Comparison of ENCODE assay signal across 1 cellular context in the genomic region with DNA sequence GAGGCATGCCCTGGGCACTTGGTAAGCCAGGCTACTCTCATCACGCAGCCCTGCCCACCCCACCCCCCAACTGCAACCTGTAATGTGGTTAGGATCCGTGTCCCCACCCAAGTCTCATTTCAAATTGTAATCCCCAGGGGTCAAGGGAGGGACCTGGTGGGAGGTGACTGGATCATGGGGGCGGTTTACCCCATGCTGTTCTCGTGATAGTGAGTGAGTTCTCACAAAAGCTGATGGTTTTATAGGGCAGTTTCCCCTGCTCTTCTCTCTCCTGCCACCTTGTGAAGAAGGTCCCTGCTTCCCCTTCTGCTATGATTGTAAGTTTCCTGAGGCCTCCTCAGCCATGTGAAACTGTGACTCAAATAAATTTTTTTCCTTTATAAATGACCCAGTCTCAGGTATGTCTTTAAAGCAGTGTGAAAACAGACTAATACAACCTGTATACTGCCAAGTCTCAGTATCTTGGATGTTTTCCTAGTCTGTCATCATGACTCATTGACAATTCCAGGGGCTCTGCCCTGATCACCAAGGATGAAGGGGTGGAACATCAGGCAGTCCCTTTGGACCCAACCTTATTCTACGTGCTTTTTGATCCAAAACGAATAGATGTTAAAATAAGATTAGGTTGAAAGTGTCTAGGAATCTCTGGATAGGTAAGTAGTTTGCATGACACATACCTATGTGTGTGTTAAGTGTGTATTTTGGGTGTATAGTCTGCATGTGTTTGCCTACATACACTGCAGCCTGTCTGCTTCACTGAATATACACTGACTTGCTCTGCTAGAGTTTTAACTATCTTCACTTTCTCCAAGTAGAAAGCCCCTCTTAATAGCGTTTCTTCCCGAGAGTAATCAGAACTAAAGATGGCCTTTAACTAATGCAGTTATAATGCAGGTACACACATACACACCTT.
TF ChIP-seq lines count a peak whose summit lies in the region.

No MANE protein-coding gene starts in this region.

TF ChIP-seq in H1, 55 proteins besides CTCF, POLR2A, EP300 and RAD21:
- TF ChIP-seq RBBP5 (IDR thresholded peaks at IDR 0.05; ENCODE audit: borderline replicate concordance, low read depth, low read length) (no peak), SP1 (IDR thresholded peaks at IDR 0.05; ENCODE audit: low read depth, low read length) (no peak), TBP (IDR thresholded peaks at IDR 0.05; ENCODE audit: low read depth, low read length) (no peak), CHD2 (IDR thresholded peaks at IDR 0.05; ENCODE audit: low read length) (no peak), ASH2L (IDR thresholded peaks at IDR 0.05; ENCODE audit: low read length) (no peak), SIN3A (conservative IDR thresholded peaks at IDR 0.05 in 1 of 2, IDR thresholded peaks at IDR 0.05 in 1 of 2; ENCODE audit: low read depth in 1 of 2, low read length in 2 of 2) (no peak), EGR1 (IDR thresholded peaks at IDR 0.05; ENCODE audit: borderline replicate concordance, low read depth, low read length) (no peak), TAF7 (optimal IDR thresholded peaks at IDR 0.05; ENCODE audit: borderline replicate concordance, low read depth, low read length) (no peak), TCF12 (IDR thresholded peaks at IDR 0.05; ENCODE audit: low read depth, low read length) (no peak), POU5F1 (IDR thresholded peaks at IDR 0.05; ENCODE audit: low read depth, low read length) (no peak)
- TF ChIP-seq, protein P1, sequence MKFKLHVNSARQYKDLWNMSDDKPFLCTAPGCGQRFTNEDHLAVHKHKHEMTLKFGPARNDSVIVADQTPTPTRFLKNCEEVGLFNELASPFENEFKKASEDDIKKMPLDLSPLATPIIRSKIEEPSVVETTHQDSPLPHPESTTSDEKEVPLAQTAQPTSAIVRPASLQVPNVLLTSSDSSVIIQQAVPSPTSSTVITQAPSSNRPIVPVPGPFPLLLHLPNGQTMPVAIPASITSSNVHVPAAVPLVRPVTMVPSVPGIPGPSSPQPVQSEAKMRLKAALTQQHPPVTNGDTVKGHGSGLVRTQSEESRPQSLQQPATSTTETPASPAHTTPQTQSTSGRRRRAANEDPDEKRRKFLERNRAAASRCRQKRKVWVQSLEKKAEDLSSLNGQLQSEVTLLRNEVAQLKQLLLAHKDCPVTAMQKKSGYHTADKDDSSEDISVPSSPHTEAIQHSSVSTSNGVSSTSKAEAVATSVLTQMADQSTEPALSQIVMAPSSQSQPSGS (IDR thresholded peaks at IDR 0.05; ENCODE audit: low read length) = no peak
- TF ChIP-seq, protein P2, sequence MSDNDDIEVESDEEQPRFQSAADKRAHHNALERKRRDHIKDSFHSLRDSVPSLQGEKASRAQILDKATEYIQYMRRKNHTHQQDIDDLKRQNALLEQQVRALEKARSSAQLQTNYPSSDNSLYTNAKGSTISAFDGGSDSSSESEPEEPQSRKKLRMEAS (IDR thresholded peaks at IDR 0.05) = no peak
